In the genomic region with DNA sequence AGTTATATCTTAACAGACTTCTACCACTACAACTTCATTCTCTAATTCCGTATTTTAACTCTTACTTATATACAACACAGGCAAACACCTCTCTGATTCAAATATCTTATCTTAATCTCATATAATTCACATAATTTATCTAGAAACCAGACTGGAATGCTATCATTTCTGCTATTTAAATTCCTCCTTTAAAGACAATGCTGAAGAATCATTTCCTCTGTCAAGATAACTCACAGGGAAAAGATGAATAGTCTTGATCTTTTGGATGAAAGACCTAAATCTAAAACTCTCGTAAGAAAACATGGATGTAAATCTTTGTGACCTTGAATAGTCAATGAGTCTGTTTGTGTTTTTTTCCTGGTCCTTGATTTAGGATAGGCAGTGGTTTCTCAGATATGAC, we compare ENCODE assay signal across 20 cellular contexts.
"Had no signal": no experiment of that assay in that cellular context is flagged by ENCODE, and none has a peak within 500 bp of the region (broad histone marks: within the 10 kb centered on the region; RNA-seq: fewer than 3 reads in every experiment).

No MANE protein-coding gene starts in this region.

- H3K27me3 ChIP-seq: left lung, ovary, sigmoid colon, spleen, tibial nerve, upper lobe of left lung had no signal

- H3K27ac ChIP-seq: left lung, ovary, psoas muscle, sigmoid colon, spleen, thoracic aorta, tibial nerve, upper lobe of left lung had no signal

- H3K9me3 ChIP-seq: left lung, ovary, psoas muscle, sigmoid colon, spleen, thoracic aorta, tibial nerve, upper lobe of left lung had no signal

- FAIRE-seq: frontal cortex, kidney, urothelium cell line had no signal

- H3K4me3 ChIP-seq: left lung, ovary, psoas muscle, sigmoid colon, spleen, thoracic aorta, tibial nerve, upper lobe of left lung had no signal

- DNase-seq: cortex of kidney; hypothalamus; kidney; left cardiac atrium; left lung; mesendoderm; naive thymus-derived CD8-positive, alpha-beta T cell; occipital lobe; ovary; posterior cingulate gyrus; psoas muscle; right cardiac atrium; sigmoid colon; spleen; stimulated activated naive B cell treated with anti-CD40 and anti-IgM and Interleukin-4, amounts not matched to agents 10 μg/mL and 1 μg/mL and 100 μg/mL, for 72 hours; upper lobe of left lung had no signal

- H3K36me3 ChIP-seq: left lung, ovary, sigmoid colon, spleen, thoracic aorta, tibial nerve, upper lobe of left lung had no signal
